19 cellular contexts compared by ENCODE assay signal in genomic region chr9:114450181-114450580, GRCh38. TPM values are rescaled to one million over a fixed set of nuclear protein-coding genes. Genes with fewer than 3 reads are reported as not detected.
DNase-seq lines count a peak whose midpoint lies in the region; ATAC-seq and TF ChIP-seq lines count a peak whose summit lies in the region.
"Had no signal": no experiment of that assay in that cellular context is flagged by ENCODE, and none has a peak within 500 bp of the region (broad histone marks: within the 10 kb centered on the region; RNA-seq: fewer than 3 reads in every experiment).

No MANE protein-coding gene starts in this region.

- H3K9me3 Mint-ChIP-seq in activated B cell treated with CpG ODN at 0.5 μM for 24 hours: peaks cover 3% of the 10 kb centered on the region
- peaks cover 6% of the 10 kb centered on the region for H3K9me3 Mint-ChIP-seq in memory B cell
- H3K9me3 Mint-ChIP-seq: CD8-positive, alpha-beta memory T cell; GM23338 had no signal

- no peaks in the 10 kb centered on the region for H3K4me1 ChIP-seq in colonic mucosa

- no peak overlapping the region for H3K4me3 ChIP-seq in colonic mucosa
- H3K4me3 ChIP-seq: A549; BLaER1 treated with 17β-estradiol and CSF1 and Interleukin-3, amounts not matched to agents 10 nM and 100 nM; GM23338; SJCRH30 had no signal

- POLR2A ChIA-PET in activated B cell treated with CpG ODN at 0.5 μM for 24 hours (lab: Charles Lee): interaction anchor here (0.8 to 1.8 kb wide), 4 partner anchors 54 to 161 kb away, joined by 3 to 8 read pairs (median 6); partner anchors contain the start of genes TMEM268 and WHRN

- peak; percentile 2 for DNase-seq in stimulated activated CD4-positive, alpha-beta T cell treated with anti-CD3 and anti-CD28 coated beads, Interleukin-4, amount 100 ng/mL, for 24 hours
- no peak for DNase-seq in stimulated activated CD4-positive, alpha-beta T cell treated with anti-CD3 and anti-CD28 coated beads, Interleukin-2, amount 100 ng/mL, for 48 hours
- DNase-seq in activated B cell treated with CpG ODN at 0.5 μM for 24 hours: no peak
- no peak for DNase-seq in memory B cell (ENCODE audit: low spot score in 2 of 2)
- DNase-seq in DMS 273 (lab: John Stamatoyannopoulos, UW; ENCODE audit: unreplicated experiment): no peak
- no peak for DNase-seq in foreskin melanocyte
- DNase-seq in colonic mucosa: no peak
- DNase-seq: CD8-positive, alpha-beta memory T cell; NCI-H1417; NCI-H187; NCI-H2107; NCI-H226; NCI-H524 treated with DMSO at 0.1 percent for 48 hours; SJCRH30 had no signal

- no peaks in the 10 kb centered on the region for H3K36me3 ChIP-seq in colonic mucosa
- H3K36me3 ChIP-seq: BLaER1 treated with 17β-estradiol and CSF1 and Interleukin-3, amounts not matched to agents 10 nM and 100 nM; SJCRH30 had no signal

- H3K27me3 ChIP-seq in colonic mucosa: no peaks in the 10 kb centered on the region
- H3K27me3 ChIP-seq: SJCRH30 had no signal

- H3K4me3 Mint-ChIP-seq in activated B cell treated with CpG ODN at 0.5 μM for 24 hours (no peak overlapping the region), memory B cell (no peak overlapping the region)
- H3K4me3 Mint-ChIP-seq: CD8-positive, alpha-beta memory T cell; GM23338 had no signal

- TF ChIP-seq CTCF in activated B cell treated with CpG ODN at 0.5 μM for 24 hours (IDR thresholded peaks at IDR 0.05) (no peak), colonic mucosa (IDR thresholded peaks at IDR 0.05) (no peak)

- intact Hi-C loops in activated B cell treated with CpG ODN at 0.5 μM for 24 hours (cut with micrococcal nuclease): loop anchor here (2.0 kb wide), 4 partner anchors 15 to 137 kb away; partner anchors contain the start of gene ATP6V1G1
- intact Hi-C loops in colonic mucosa (cut with DNase I): no loop called here

- H3K27me3 Mint-ChIP-seq in activated B cell treated with CpG ODN at 0.5 μM for 24 hours (no peaks in the 10 kb centered on the region), memory B cell (no peaks in the 10 kb centered on the region)
- H3K27me3 Mint-ChIP-seq: CD8-positive, alpha-beta memory T cell had no signal

- H3K9me3 ChIP-seq in colonic mucosa: no peaks in the 10 kb centered on the region
- H3K9me3 ChIP-seq: A549, SJCRH30 had no signal

- peaks cover 4% of the 10 kb centered on the region for H3K36me3 Mint-ChIP-seq in activated B cell treated with CpG ODN at 0.5 μM for 24 hours (ENCODE audit: low read depth)
- H3K36me3 Mint-ChIP-seq in memory B cell: peaks cover 1% of the 10 kb centered on the region

- H3K4me1 Mint-ChIP-seq in activated B cell treated with CpG ODN at 0.5 μM for 24 hours (peaks cover 70% of the 10 kb centered on the region), memory B cell (peaks cover 43% of the 10 kb centered on the region)

- ATAC-seq in activated B cell treated with CpG ODN at 0.5 μM for 24 hours (ENCODE audit: low read depth) (no peak), memory B cell (ENCODE audit: low read depth) (no peak), GM21619 (IDR thresholded peaks at IDR 0.05; ENCODE audit: unreplicated experiment) (no peak)
- ATAC-seq: A549, GM23338 had no signal

- H3K27ac Mint-ChIP-seq in activated B cell treated with CpG ODN at 0.5 μM for 24 hours (peak overlapping the region; percentile 95), memory B cell (peak overlapping the region; percentile 89)
- H3K27ac Mint-ChIP-seq: GM23338 had no signal

- no peak overlapping the region for H3K9ac ChIP-seq in colonic mucosa (ENCODE audit: low read depth in 2 of 2, low read length in 2 of 2)
- H3K9ac ChIP-seq: BLaER1 treated with 17β-estradiol and CSF1 and Interleukin-3, amounts not matched to agents 10 nM and 100 nM; KMS-11 had no signal

- CTCF ChIA-PET in activated B cell treated with CpG ODN at 0.5 μM for 24 hours (lab: Charles Lee): interaction anchor here (1.3 to 2.8 kb wide), 3 partner anchors 17 to 203 kb away, joined by 4 to 13 read pairs (median 5); no protein-coding TSS in a partner anchor

- no peak overlapping the region for H3K27ac ChIP-seq in colonic mucosa
- H3K27ac ChIP-seq: A549, KMS-11, SJCRH30 had no signal

RNA-seq across cellular contexts. Expression of gene WHRN, which starts 55.1 kb away (rescaled TPM):
- total RNA-seq in activated B cell treated with CpG ODN at 0.5 μM for 24 hours: 12.4 and 14.5 TPM in 2 replicates
- 1 to 10 TPM; 3.3 to 3.6 TPM for total RNA-seq in colonic mucosa
